ENCODE assay signal across 21 cellular contexts in the genomic region with DNA sequence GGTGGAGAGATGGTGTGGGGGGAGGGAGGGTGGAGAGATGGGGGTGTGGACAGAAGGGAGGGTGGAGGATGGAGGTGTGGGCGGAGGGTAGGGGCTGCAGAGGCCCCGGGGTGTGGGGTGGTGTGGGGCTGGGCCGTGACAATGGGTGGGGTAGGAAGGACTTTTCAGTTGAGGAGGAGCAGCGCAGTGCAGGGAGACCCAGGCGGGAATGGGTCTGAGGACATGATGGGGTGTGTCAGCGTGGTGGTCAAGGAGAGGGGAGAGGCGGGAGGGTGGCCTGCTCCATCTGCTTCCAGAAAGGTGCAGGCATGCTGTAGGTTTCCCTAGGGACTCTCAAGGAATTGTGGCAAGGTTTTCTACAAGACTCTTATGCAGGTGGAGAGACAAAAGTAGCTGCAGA. TPM values are rescaled to one million over a fixed set of nuclear protein-coding genes. Genes with fewer than 3 reads are reported as not detected.
DNase-seq lines count a peak whose midpoint lies in the region; ATAC-seq and TF ChIP-seq lines count a peak whose summit lies in the region.
"Had no signal": no experiment of that assay in that cellular context is flagged by ENCODE, and none has a peak within 500 bp of the region (broad histone marks: within the 10 kb centered on the region; RNA-seq: fewer than 3 reads in every experiment).

No MANE protein-coding gene starts in this region.

- H3K4me3 ChIP-seq in AG04450 (ENCODE audit: low read depth, low read length) (peak overlapping the region; percentile 20), SJCRH30 (no peak overlapping the region)
- H3K4me3 ChIP-seq: gastrocnemius medialis had no signal

- DNase-seq in AG04450 (ENCODE audit: low read depth, low spot score), result no peak
- no peak for DNase-seq in CD4-positive, alpha-beta T cell
- DNase-seq in SJCRH30, result no peak
- no peak for DNase-seq in activated naive CD8-positive, alpha-beta T cell treated with anti-CD3 and anti-CD28 coated beads, Interleukin-2, amount 50 U/mL, for 24 hours
- DNase-seq in Ammon's horn (ENCODE audit: low spot score), result no peak
- DNase-seq in stimulated activated naive B cell treated with anti-CD40 and anti-IgM and Interleukin-4, amounts not matched to agents 10 μg/mL and 1 μg/mL and 100 μg/mL, for 72 hours, result no peak
- DNase-seq: activated CD4-positive, alpha-beta T cell treated with anti-CD3 and anti-CD28 coated beads, Interleukin-2, amount 50 U/mL, for 1 hour; activated naive CD4-positive, alpha-beta T cell; amygdala; C1 segment of cervical spinal cord; caudate nucleus; gastrocnemius medialis; islet precursor cell; Kasumi-1; NCI-H1048; NCI-H2107; occipital lobe; substantia nigra; T-helper 1 cell had no signal

- H3K27me3 ChIP-seq in AG04450 (ENCODE audit: control insufficient read depth, insufficient read depth, low read length), result no peaks in the 10 kb centered on the region
- no peaks in the 10 kb centered on the region for H3K27me3 ChIP-seq in CD4-positive, alpha-beta T cell (ENCODE audit: control insufficient read depth, insufficient read depth, low read length)
- no peaks in the 10 kb centered on the region for H3K27me3 ChIP-seq in SJCRH30
- H3K27me3 ChIP-seq in layer of hippocampus (ENCODE audit: control insufficient read depth, insufficient read depth, low read length), result no peaks in the 10 kb centered on the region
- H3K27me3 ChIP-seq: gastrocnemius medialis had no signal

- no peak for TF ChIP-seq CTCF in AG04450 (IDR thresholded peaks at IDR 0.05; ENCODE audit: low read depth, low read length)
- TF ChIP-seq CTCF in CD4-positive, alpha-beta T cell (IDR thresholded peaks at IDR 0.05), result no peak

- no peaks in the 10 kb centered on the region for H3K27me3 Mint-ChIP-seq in CD4-positive, alpha-beta T cell
- no peaks in the 10 kb centered on the region for H3K27me3 Mint-ChIP-seq in activated naive CD8-positive, alpha-beta T cell treated with anti-CD3 and anti-CD28 coated beads, Interleukin-2, amount 50 U/mL, for 24 hours
- no peaks in the 10 kb centered on the region for H3K27me3 Mint-ChIP-seq in stimulated activated naive B cell treated with anti-CD40 and anti-IgM and Interleukin-4, amounts not matched to agents 10 μg/mL and 1 μg/mL and 100 μg/mL, for 72 hours

- no peaks in the 10 kb centered on the region; the same call in 1 of the 2 replicates for H3K9me3 ChIP-seq in AG04450 (ENCODE audit: control insufficient read depth, insufficient read depth, low read length)
- H3K9me3 ChIP-seq in CD4-positive, alpha-beta T cell (ENCODE audit: control insufficient read depth, low read length), result no peaks in the 10 kb centered on the region
- H3K9me3 ChIP-seq in SJCRH30 (replicated peaks), result no peaks in the 10 kb centered on the region
- H3K9me3 ChIP-seq: gastrocnemius medialis had no signal

- CTCF ChIA-PET in AG04450 (lab: Charles Lee), result interaction anchor here (0.5 to 7.3 kb wide), 3 partner anchors 100 to 139 kb away, joined by 3 to 94 read pairs (median 3); partner anchors contain the start of gene HGFAC
- CTCF ChIA-PET in CD4-positive, alpha-beta T cell (lab: Charles Lee), result no interaction called here

- no peak overlapping the region for H3K4me3 Mint-ChIP-seq in CD4-positive, alpha-beta T cell
- no peak overlapping the region for H3K4me3 Mint-ChIP-seq in activated naive CD8-positive, alpha-beta T cell treated with anti-CD3 and anti-CD28 coated beads, Interleukin-2, amount 50 U/mL, for 24 hours
- H3K4me3 Mint-ChIP-seq in stimulated activated naive B cell treated with anti-CD40 and anti-IgM and Interleukin-4, amounts not matched to agents 10 μg/mL and 1 μg/mL and 100 μg/mL, for 72 hours, result no peak overlapping the region

- intact Hi-C loops in CD4-positive, alpha-beta T cell (cut with DNase I, micrococcal nuclease), result no loop called here

- H3K27ac Mint-ChIP-seq in CD4-positive, alpha-beta T cell, result peak overlapping the region; percentile 25
- H3K27ac Mint-ChIP-seq in activated naive CD8-positive, alpha-beta T cell treated with anti-CD3 and anti-CD28 coated beads, Interleukin-2, amount 50 U/mL, for 24 hours, result no peak overlapping the region
- no peak overlapping the region for H3K27ac Mint-ChIP-seq in stimulated activated naive B cell treated with anti-CD40 and anti-IgM and Interleukin-4, amounts not matched to agents 10 μg/mL and 1 μg/mL and 100 μg/mL, for 72 hours

- peaks cover 39% of the 10 kb centered on the region for H3K4me1 Mint-ChIP-seq in CD4-positive, alpha-beta T cell (ENCODE audit: low read depth)
- peaks cover 17% of the 10 kb centered on the region for H3K4me1 Mint-ChIP-seq in activated naive CD8-positive, alpha-beta T cell treated with anti-CD3 and anti-CD28 coated beads, Interleukin-2, amount 50 U/mL, for 24 hours
- peaks cover 4% of the 10 kb centered on the region in 2 donors for H3K4me1 Mint-ChIP-seq in stimulated activated naive B cell treated with anti-CD40 and anti-IgM and Interleukin-4, amounts not matched to agents 10 μg/mL and 1 μg/mL and 100 μg/mL, for 72 hours

- H3K9me3 Mint-ChIP-seq in CD4-positive, alpha-beta T cell, result no peaks in the 10 kb centered on the region
- H3K9me3 Mint-ChIP-seq in activated naive CD8-positive, alpha-beta T cell treated with anti-CD3 and anti-CD28 coated beads, Interleukin-2, amount 50 U/mL, for 24 hours, result no peaks in the 10 kb centered on the region
- no peaks in the 10 kb centered on the region for H3K9me3 Mint-ChIP-seq in stimulated activated naive B cell treated with anti-CD40 and anti-IgM and Interleukin-4, amounts not matched to agents 10 μg/mL and 1 μg/mL and 100 μg/mL, for 72 hours

- H3K36me3 ChIP-seq in SJCRH30, result peaks cover under 1% of the 10 kb centered on the region
- H3K36me3 ChIP-seq: gastrocnemius medialis had no signal

- H3K27ac ChIP-seq in AG04450 (ENCODE audit: low read depth, low read length) (peak overlapping the region; percentile 81), SJCRH30 (peak overlapping the region; percentile 5; the same call in 1 of the 2 replicates), layer of hippocampus (ENCODE audit: low read depth, low read length) (peak overlapping the region; percentile 25)
- H3K27ac ChIP-seq in CD4-positive, alpha-beta T cell (ENCODE audit: low read depth, low read length), result no peak overlapping the region
- H3K27ac ChIP-seq: gastrocnemius medialis had no signal

- peaks cover 8% of the 10 kb centered on the region for H3K36me3 Mint-ChIP-seq in CD4-positive, alpha-beta T cell (ENCODE audit: low read depth)
- no peaks in the 10 kb centered on the region for H3K36me3 Mint-ChIP-seq in activated naive CD8-positive, alpha-beta T cell treated with anti-CD3 and anti-CD28 coated beads, Interleukin-2, amount 50 U/mL, for 24 hours (ENCODE audit: low read depth)
- no peaks in the 10 kb centered on the region for H3K36me3 Mint-ChIP-seq in stimulated activated naive B cell treated with anti-CD40 and anti-IgM and Interleukin-4, amounts not matched to agents 10 μg/mL and 1 μg/mL and 100 μg/mL, for 72 hours

- no peak for ATAC-seq in CD4-positive, alpha-beta T cell (ENCODE audit: poor library complexity)
- ATAC-seq in activated naive CD8-positive, alpha-beta T cell treated with anti-CD3 and anti-CD28 coated beads, Interleukin-2, amount 50 U/mL, for 24 hours, result no peak
- ATAC-seq in stimulated activated naive B cell treated with anti-CD40 and anti-IgM and Interleukin-4, amounts not matched to agents 10 μg/mL and 1 μg/mL and 100 μg/mL, for 72 hours (replicated peaks), result no peak
- no peak for ATAC-seq in HG03095 (IDR thresholded peaks at IDR 0.05; ENCODE audit: unreplicated experiment)
- ATAC-seq: gastrocnemius medialis had no signal

- H3K4me1 ChIP-seq in SJCRH30, result peaks cover 15% of the 10 kb centered on the region

- POLR2A ChIA-PET in AG04450 (lab: Yijun Ruan, JAX), result interaction anchor here (0.6 to 0.8 kb wide), 2 partner anchors 28 to 141 kb away, joined by 3 read pairs; no protein-coding TSS in a partner anchor
- POLR2A ChIA-PET in CD4-positive, alpha-beta T cell (lab: Charles Lee), result no interaction called here

RNA-seq across cellular contexts. Expression of gene RGS12, which starts 48.9 kb away (rescaled TPM):
- polyA plus RNA-seq in AG04450 (2011; rRNA removed), result 12.5 and 13.9 TPM in 2 replicates
- polyA minus RNA-seq in AG04450 (2011; rRNA and poly(A)+ RNA removed), result 20.9 and 53.4 TPM in 2 replicates
- 10 to 100 TPM; 14.1 to 16.9 TPM for total RNA-seq in CD4-positive, alpha-beta T cell
- 26.3 and 34.0 TPM in 2 replicates for total RNA-seq in SJCRH30 (2014; rRNA removed; shearing (Covaris generic))
